In genomic region chr12:17076335-17076734, GRCh38 we compare ENCODE assay signal across 20 cellular contexts.
A peak's percentile ranks its signal among the peaks of the same experiment; 100 is the strongest.
DNase-seq lines count a peak whose midpoint lies in the region; ATAC-seq and TF ChIP-seq lines count a peak whose summit lies in the region.
"Had no signal": no experiment of that assay in that cellular context is flagged by ENCODE, and none has a peak within 500 bp of the region (broad histone marks: within the 10 kb centered on the region; RNA-seq: fewer than 3 reads in every experiment).

No MANE protein-coding gene starts in this region.

- H3K4me1 ChIP-seq in psoas muscle = no peaks in the 10 kb centered on the region
- H3K4me1 ChIP-seq: parathyroid adenoma, spleen had no signal

- CTCF ChIA-PET in Calu3 (lab: Charles Lee) = interaction anchor here (0.5 kb wide), 1 partner anchor 16 kb away, joined by 3 read pairs; no protein-coding TSS in a partner anchor
- CTCF ChIA-PET in activated CD8-positive, alpha-beta memory T cell treated with anti-CD3 and anti-CD28 coated beads, Interleukin-2, amount 10 ng/mL, durations not matched to agents 7 days and 5 days (lab: Charles Lee) = no interaction called here

- no peak for TF ChIP-seq CTCF in Calu3 (IDR thresholded peaks at IDR 0.05; ENCODE audit: unreplicated experiment)
- no peak for TF ChIP-seq CTCF in psoas muscle (IDR thresholded peaks at IDR 0.05)

- peaks cover 4% of the 10 kb centered on the region for H3K9me3 Mint-ChIP-seq in Calu3 (ENCODE audit: low read depth, unreplicated experiment)
- peaks cover 11% of the 10 kb centered on the region for H3K9me3 Mint-ChIP-seq in activated CD8-positive, alpha-beta memory T cell treated with anti-CD3 and anti-CD28 coated beads, Interleukin-2, amount 10 ng/mL, durations not matched to agents 7 days and 5 days (ENCODE audit: low read depth)
- H3K9me3 Mint-ChIP-seq: activated CD4-positive, alpha-beta T cell treated with anti-CD3 and anti-CD28 coated beads, Interleukin-2, amount 10 ng/mL, durations not matched to agents 24 days and 14 days had no signal

- no TSS peak for BruUV-seq in Calu3 (replicated peaks; lab: Mats Ljungman, UMichigan)

- no peaks in the 10 kb centered on the region for H3K36me3 Mint-ChIP-seq in Calu3 (ENCODE audit: insufficient read depth, unreplicated experiment)
- no peaks in the 10 kb centered on the region for H3K36me3 Mint-ChIP-seq in activated CD8-positive, alpha-beta memory T cell treated with anti-CD3 and anti-CD28 coated beads, Interleukin-2, amount 10 ng/mL, durations not matched to agents 7 days and 5 days

- H3K4me3 ChIP-seq in psoas muscle = no peak overlapping the region
- H3K4me3 ChIP-seq: spleen had no signal

- no peak overlapping the region for H3K27ac ChIP-seq in psoas muscle
- H3K27ac ChIP-seq: parathyroid adenoma, spleen had no signal

- intact Hi-C loops in Calu3 (cut with micrococcal nuclease; ENCODE audit: unreplicated experiment) (no loop called here), psoas muscle (cut with DNase I) (no loop called here)

- H3K27me3 Mint-ChIP-seq in Calu3 (ENCODE audit: unreplicated experiment) = no peaks in the 10 kb centered on the region
- no peaks in the 10 kb centered on the region for H3K27me3 Mint-ChIP-seq in activated CD8-positive, alpha-beta memory T cell treated with anti-CD3 and anti-CD28 coated beads, Interleukin-2, amount 10 ng/mL, durations not matched to agents 7 days and 5 days
- H3K27me3 Mint-ChIP-seq: activated CD4-positive, alpha-beta T cell treated with anti-CD3 and anti-CD28 coated beads, Interleukin-2, amount 10 ng/mL, durations not matched to agents 24 days and 14 days; activated naive CD8-positive, alpha-beta T cell treated with anti-CD3 and anti-CD28 coated beads, Interleukin-2, amount 50 U/mL, for 24 hours; activated T-cell treated with anti-CD3 and anti-CD28 coated beads, Interleukin-2, amount 50 U/mL, for 24 hours; stimulated activated naive CD8-positive, alpha-beta T cell treated with anti-CD3 and anti-CD28 coated beads, Interleukin-15, amount 100 ng/mL, for 72 hours had no signal

- no peaks in the 10 kb centered on the region for H3K27me3 ChIP-seq in psoas muscle (ENCODE audit: insufficient read depth in 3 of 3, low read length in 2 of 3)
- H3K27me3 ChIP-seq: spleen had no signal

- no peak overlapping the region for H3K27ac Mint-ChIP-seq in Calu3 (ENCODE audit: unreplicated experiment)
- no peak overlapping the region for H3K27ac Mint-ChIP-seq in activated CD8-positive, alpha-beta memory T cell treated with anti-CD3 and anti-CD28 coated beads, Interleukin-2, amount 10 ng/mL, durations not matched to agents 7 days and 5 days
- H3K27ac Mint-ChIP-seq: activated CD4-positive, alpha-beta T cell treated with anti-CD3 and anti-CD28 coated beads, Interleukin-2, amount 10 ng/mL, durations not matched to agents 24 days and 14 days; activated naive CD8-positive, alpha-beta T cell treated with anti-CD3 and anti-CD28 coated beads, Interleukin-2, amount 50 U/mL, for 24 hours; activated T-cell treated with anti-CD3 and anti-CD28 coated beads, Interleukin-2, amount 50 U/mL, for 24 hours; stimulated activated naive CD8-positive, alpha-beta T cell treated with anti-CD3 and anti-CD28 coated beads, Interleukin-15, amount 100 ng/mL, for 72 hours had no signal

- DNase-seq in Calu3 (peak; percentile 53), NCI-H1105 (lab: John Stamatoyannopoulos, UW) (peak; percentile 6), NCI-H774 (lab: John Stamatoyannopoulos, UW) (peak; percentile 64), kidney tubule cell (ENCODE audit: low spot score) (peak; percentile 4), COLO829 (ENCODE audit: low spot score) (no peak), NCI-H82 (lab: John Stamatoyannopoulos, UW) (no peak), psoas muscle (no peak)
- no peak for DNase-seq in activated CD8-positive, alpha-beta memory T cell treated with anti-CD3 and anti-CD28 coated beads, Interleukin-2, amount 10 ng/mL, durations not matched to agents 7 days and 5 days
- DNase-seq: activated CD4-positive, alpha-beta T cell treated with anti-CD3 and anti-CD28 coated beads, Interleukin-2, amount 10 ng/mL, durations not matched to agents 24 days and 14 days; activated naive CD8-positive, alpha-beta T cell treated with anti-CD3 and anti-CD28 coated beads, Interleukin-2, amount 50 U/mL, for 24 hours; activated T-cell treated with anti-CD3 and anti-CD28 coated beads, Interleukin-2, amount 50 U/mL, for 24 hours; cerebellar nuclear complex; DMS79 treated with DMSO at 0.1 percent for 48 hours; foreskin melanocyte; midbrain; spleen; stimulated activated naive CD8-positive, alpha-beta T cell treated with anti-CD3 and anti-CD28 coated beads, Interleukin-15, amount 100 ng/mL, for 72 hours; T-helper 2 cell had no signal

- H3K4me1 Mint-ChIP-seq in Calu3 (ENCODE audit: low read depth, unreplicated experiment) = peaks cover 18% of the 10 kb centered on the region
- H3K4me1 Mint-ChIP-seq in activated CD8-positive, alpha-beta memory T cell treated with anti-CD3 and anti-CD28 coated beads, Interleukin-2, amount 10 ng/mL, durations not matched to agents 7 days and 5 days = no peaks in the 10 kb centered on the region
- H3K4me1 Mint-ChIP-seq: activated CD4-positive, alpha-beta T cell treated with anti-CD3 and anti-CD28 coated beads, Interleukin-2, amount 10 ng/mL, durations not matched to agents 24 days and 14 days; activated naive CD8-positive, alpha-beta T cell treated with anti-CD3 and anti-CD28 coated beads, Interleukin-2, amount 50 U/mL, for 24 hours; stimulated activated naive CD8-positive, alpha-beta T cell treated with anti-CD3 and anti-CD28 coated beads, Interleukin-15, amount 100 ng/mL, for 72 hours had no signal

- H3K4me3 Mint-ChIP-seq in Calu3 (ENCODE audit: low read depth, unreplicated experiment) = no peak overlapping the region
- H3K4me3 Mint-ChIP-seq in activated CD8-positive, alpha-beta memory T cell treated with anti-CD3 and anti-CD28 coated beads, Interleukin-2, amount 10 ng/mL, durations not matched to agents 7 days and 5 days = no peak overlapping the region
- H3K4me3 Mint-ChIP-seq: activated CD4-positive, alpha-beta T cell treated with anti-CD3 and anti-CD28 coated beads, Interleukin-2, amount 10 ng/mL, durations not matched to agents 24 days and 14 days; activated naive CD8-positive, alpha-beta T cell treated with anti-CD3 and anti-CD28 coated beads, Interleukin-2, amount 50 U/mL, for 24 hours; activated T-cell treated with anti-CD3 and anti-CD28 coated beads, Interleukin-2, amount 50 U/mL, for 24 hours; stimulated activated naive CD8-positive, alpha-beta T cell treated with anti-CD3 and anti-CD28 coated beads, Interleukin-15, amount 100 ng/mL, for 72 hours had no signal

- no peaks in the 10 kb centered on the region for H3K9me3 ChIP-seq in psoas muscle

- no peaks in the 10 kb centered on the region for H3K36me3 ChIP-seq in psoas muscle (ENCODE audit: insufficient read depth in 1 of 2, low read depth in 1 of 2)
- H3K36me3 ChIP-seq: spleen had no signal

- no peak for ATAC-seq in activated CD8-positive, alpha-beta memory T cell treated with anti-CD3 and anti-CD28 coated beads, Interleukin-2, amount 10 ng/mL, durations not matched to agents 7 days and 5 days
- ATAC-seq in psoas muscle = no peak
- ATAC-seq: activated naive CD8-positive, alpha-beta T cell treated with anti-CD3 and anti-CD28 coated beads, Interleukin-2, amount 50 U/mL, for 24 hours; Panc1; stimulated activated naive CD8-positive, alpha-beta T cell treated with anti-CD3 and anti-CD28 coated beads, Interleukin-15, amount 100 ng/mL, for 72 hours had no signal

- 80 to 86% (median 83%) methylated on average over 1 of the region's 1 CpG for WGBS in psoas muscle, 3 donors

Comparison
In these comparisons a context has a peak if more than half of its experiments do, and no peak if none do; other contexts are left out.
1. DNase-seq: peak in Calu3 (single experiment), NCI-H1105 (single experiment), NCI-H774 (single experiment) and kidney tubule cell (single experiment); none in activated CD8-positive, alpha-beta memory T cell treated with anti-CD3 and anti-CD28 coated beads, Interleukin-2, amount 10 ng/mL, durations not matched to agents 7 days and 5 days (single experiment), COLO829 (single experiment), NCI-H82 (single experiment) and psoas muscle (0 of 2).